ENCODE assay signal across 2 cellular contexts in genomic region chr11:109085708-109086373, GRCh38.
TF ChIP-seq lines count a peak whose summit lies in the region.

No MANE protein-coding gene starts in this region.

TF ChIP-seq in SK-N-SH, 30 proteins besides CTCF, POLR2A, EP300 and RAD21 (continued from another document):
- TF ChIP-seq PBX3 (IDR thresholded peaks at IDR 0.05) (no peak), CHD2 (IDR thresholded peaks at IDR 0.05; ENCODE audit: low read length, partially characterized antibody) (no peak), RCOR1 (IDR thresholded peaks at IDR 0.05; ENCODE audit: low read length) (no peak), GABPA (IDR thresholded peaks at IDR 0.05; ENCODE audit: low read depth) (no peak), USF2 (IDR thresholded peaks at IDR 0.05; ENCODE audit: borderline replicate concordance, low read depth, low read length) (no peak), TAF1 (IDR thresholded peaks at IDR 0.05; ENCODE audit: borderline replicate concordance, low read depth, low read length) (no peak), ELF1 (IDR thresholded peaks at IDR 0.05) (no peak), MEF2A (IDR thresholded peaks at IDR 0.05; ENCODE audit: borderline replicate concordance, low read depth) (no peak), POLR2AphosphoS5 (IDR thresholded peaks at IDR 0.05; ENCODE audit: low read depth, low read length) (no peak)

TF ChIP-seq in SK-N-SH treated with all-trans-retinoic acid at 6 μM for 48 hours, 23 proteins besides CTCF, POLR2A, EP300 and RAD21 (continued from another document):
- TF ChIP-seq, protein P1, sequence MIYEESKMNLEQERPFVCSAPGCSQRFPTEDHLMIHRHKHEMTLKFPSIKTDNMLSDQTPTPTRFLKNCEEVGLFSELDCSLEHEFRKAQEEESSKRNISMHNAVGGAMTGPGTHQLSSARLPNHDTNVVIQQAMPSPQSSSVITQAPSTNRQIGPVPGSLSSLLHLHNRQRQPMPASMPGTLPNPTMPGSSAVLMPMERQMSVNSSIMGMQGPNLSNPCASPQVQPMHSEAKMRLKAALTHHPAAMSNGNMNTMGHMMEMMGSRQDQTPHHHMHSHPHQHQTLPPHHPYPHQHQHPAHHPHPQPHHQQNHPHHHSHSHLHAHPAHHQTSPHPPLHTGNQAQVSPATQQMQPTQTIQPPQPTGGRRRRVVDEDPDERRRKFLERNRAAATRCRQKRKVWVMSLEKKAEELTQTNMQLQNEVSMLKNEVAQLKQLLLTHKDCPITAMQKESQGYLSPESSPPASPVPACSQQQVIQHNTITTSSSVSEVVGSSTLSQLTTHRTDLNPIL (CRISPR knock-in tag; IDR thresholded peaks at IDR 0.05; ENCODE audit: low read depth), result no peak
- TF ChIP-seq CSRNP3 (CRISPR knock-in tag; IDR thresholded peaks at IDR 0.05) (no peak), ZNF8 (CRISPR knock-in tag; IDR thresholded peaks at IDR 0.05) (no peak), SNAI2 (CRISPR knock-in tag; IDR thresholded peaks at IDR 0.05) (no peak), ZFP3 (CRISPR knock-in tag; IDR thresholded peaks at IDR 0.05) (no peak), GLIS3 (CRISPR knock-in tag; IDR thresholded peaks at IDR 0.05) (no peak), ISL1 (CRISPR knock-in tag; IDR thresholded peaks at IDR 0.05) (no peak), ZNF565 (CRISPR knock-in tag; conservative IDR thresholded peaks at IDR 0.05; ENCODE audit: low read depth) (no peak), TCF4 (CRISPR knock-in tag; IDR thresholded peaks at IDR 0.05; ENCODE audit: borderline replicate concordance) (no peak)
